Comparison of ENCODE assay signal across 18 cellular contexts in genomic region chr1:244598611-244599010, GRCh38. TPM values are rescaled to one million over a fixed set of nuclear protein-coding genes. Genes with fewer than 3 reads are reported as not detected.
DNase-seq lines count a peak whose midpoint lies in the region; ATAC-seq, FAIRE-seq and TF ChIP-seq lines count a peak whose summit lies in the region.
"Had no signal": no experiment of that assay in that cellular context is flagged by ENCODE, and none has a peak within 500 bp of the region (broad histone marks: within the 10 kb centered on the region; RNA-seq: fewer than 3 reads in every experiment).

No MANE protein-coding gene starts in this region.

- no peak overlapping the region for H3K23ac ChIP-seq in mesendoderm (ENCODE audit: low read length)

- H3K9me3 Mint-ChIP-seq in activated CD4-positive, alpha-beta T cell treated with anti-CD3 and anti-CD28 coated beads for 36 hours (ENCODE audit: low read depth): no peaks in the 10 kb centered on the region
- H3K9me3 Mint-ChIP-seq: CD8-positive, alpha-beta T cell; GM23338 had no signal

- WGBS in mesendoderm (ENCODE audit: extremely low coverage, insufficient coverage, low lambda C conversion rate): no CpG with 5 or more reads among the region's 5 CpGs

- no peaks in the 10 kb centered on the region for H3K36me3 ChIP-seq in mesendoderm (ENCODE audit: control insufficient read depth, insufficient read depth, low read length)

- H4K8ac ChIP-seq in mesendoderm (ENCODE audit: low read depth, low read length): no peak overlapping the region

- intact Hi-C loops in activated CD4-positive, alpha-beta T cell treated with anti-CD3 and anti-CD28 coated beads for 36 hours (cut with DNase I, micrococcal nuclease): loop anchor here in 1 of 2 experiments (10.0 kb wide), 1 partner anchor 1736 kb away; no protein-coding TSS in a partner anchor

- H3K79me1 ChIP-seq in mesendoderm (ENCODE audit: low read length): no peaks in the 10 kb centered on the region

- H3K27me3 Mint-ChIP-seq in activated CD4-positive, alpha-beta T cell treated with anti-CD3 and anti-CD28 coated beads for 36 hours: peaks cover 4% of the 10 kb centered on the region
- H3K27me3 Mint-ChIP-seq in T-helper 17 cell: peaks cover 46% of the 10 kb centered on the region

- H3K4me3 ChIP-seq in fibroblast of mammary gland (ENCODE audit: control insufficient read depth, low read depth, low read length) (no peak overlapping the region), mesendoderm (ENCODE audit: low read length) (no peak overlapping the region)
- H3K4me3 ChIP-seq: GM23338 had no signal

- H3K4me1 Mint-ChIP-seq in activated CD4-positive, alpha-beta T cell treated with anti-CD3 and anti-CD28 coated beads for 36 hours: peaks cover 23% of the 10 kb centered on the region
- peaks cover 17% of the 10 kb centered on the region for H3K4me1 Mint-ChIP-seq in T-helper 17 cell

- H3K36me3 Mint-ChIP-seq in activated CD4-positive, alpha-beta T cell treated with anti-CD3 and anti-CD28 coated beads for 36 hours (ENCODE audit: low read depth): no peaks in the 10 kb centered on the region
- H3K36me3 Mint-ChIP-seq in T-helper 17 cell (ENCODE audit: low read depth): peaks cover 4% of the 10 kb centered on the region
- H3K36me3 Mint-ChIP-seq: CD14-positive monocyte; CD8-positive, alpha-beta T cell had no signal

- CTCF ChIA-PET in activated CD4-positive, alpha-beta T cell treated with anti-CD3 and anti-CD28 coated beads for 36 hours (lab: Charles Lee): no interaction called here

- H3K4ac ChIP-seq in mesendoderm (ENCODE audit: low read depth, low read length): no peak overlapping the region

- H3K9me3 ChIP-seq in T-helper 17 cell (ENCODE audit: control insufficient read depth, low read length, poor library complexity, severe bottlenecking): no peaks in the 10 kb centered on the region

- H3K27me3 ChIP-seq in mesendoderm (ENCODE audit: insufficient read depth, low read length, poor library complexity): no peaks in the 10 kb centered on the region

- POLR2A ChIA-PET in activated CD4-positive, alpha-beta T cell treated with anti-CD3 and anti-CD28 coated beads for 36 hours (lab: Charles Lee): no interaction called here

- H4K5ac ChIP-seq in mesendoderm (ENCODE audit: low read length): no peak overlapping the region

- no peak overlapping the region for H3K4me2 ChIP-seq in mesendoderm (ENCODE audit: low read length)
- H3K4me2 ChIP-seq: GM23338 had no signal

- no peaks in the 10 kb centered on the region for H3K79me2 ChIP-seq in mesendoderm (ENCODE audit: control insufficient read depth, insufficient read depth, low read length)

- H2BK120ac ChIP-seq in mesendoderm (ENCODE audit: low read depth, low read length): no peak overlapping the region

- H2BK15ac ChIP-seq in mesendoderm (replicated peaks; ENCODE audit: low read depth): no peak overlapping the region

- TF ChIP-seq CTCF in fibroblast of mammary gland (conservative IDR thresholded peaks at IDR 0.05; ENCODE audit: control insufficient read depth, insufficient read depth, low read depth, low read length): no peak

- H3K9ac ChIP-seq in mesendoderm (ENCODE audit: low read length): no peak overlapping the region

- no peak overlapping the region for H3K27ac ChIP-seq in mesendoderm (ENCODE audit: low read depth, low read length)
- H3K27ac ChIP-seq: 22Rv1 had no signal

- peak overlapping the region; percentile 76 for H3K27ac Mint-ChIP-seq in activated CD4-positive, alpha-beta T cell treated with anti-CD3 and anti-CD28 coated beads for 36 hours
- peak overlapping the region; percentile 93 for H3K27ac Mint-ChIP-seq in T-helper 17 cell
- H3K27ac Mint-ChIP-seq: CD8-positive, alpha-beta T cell; GM23338 had no signal

- H3K4me3 Mint-ChIP-seq in activated CD4-positive, alpha-beta T cell treated with anti-CD3 and anti-CD28 coated beads for 36 hours: no peak overlapping the region
- no peak overlapping the region for H3K4me3 Mint-ChIP-seq in T-helper 17 cell
- H3K4me3 Mint-ChIP-seq: CD14-positive monocyte; CD8-positive, alpha-beta T cell; GM23338 had no signal

- no peak for ATAC-seq in activated CD4-positive, alpha-beta T cell treated with anti-CD3 and anti-CD28 coated beads for 36 hours
- ATAC-seq in T-helper 17 cell (no peak), GM18873 (IDR thresholded peaks at IDR 0.05; ENCODE audit: low FRiP score, unreplicated experiment) (no peak), GM21737 (IDR thresholded peaks at IDR 0.05; ENCODE audit: unreplicated experiment) (no peak)
- ATAC-seq: CD8-positive, alpha-beta T cell; GM23338 had no signal

- DNase-seq in activated CD4-positive, alpha-beta T cell treated with anti-CD3 and anti-CD28 coated beads for 36 hours: no peak
- DNase-seq in activated CD4-positive, alpha-beta T cell treated with anti-CD3 and anti-CD28 coated beads for 4 hours: no peak
- DNase-seq in T-helper 17 cell (no peak), fibroblast of mammary gland (ENCODE audit: low read depth) (peak; percentile 11), mesendoderm (peak; percentile 11), GM19239 (ENCODE audit: insufficient read length, low spot score) (no peak)
- DNase-seq: CD8-positive, alpha-beta T cell; COR-L47; DMS153; DMS79 treated with DMSO at 0.1 percent for 48 hours; GDM1; H7 had no signal

- H2BK5ac ChIP-seq in mesendoderm (ENCODE audit: low read length): no peak overlapping the region

- H3K4me1 ChIP-seq in mesendoderm (ENCODE audit: control insufficient read depth, low read depth, low read length): no peaks in the 10 kb centered on the region

- no peak overlapping the region for H3K18ac ChIP-seq in mesendoderm (ENCODE audit: low read length)

- no peak overlapping the region for H3K56ac ChIP-seq in mesendoderm (ENCODE audit: low read length)

- no peak for FAIRE-seq in GM19239 (lab: Jason Lieb, UNC)
- FAIRE-seq: D721Med had no signal

- H2AK5ac ChIP-seq in mesendoderm (ENCODE audit: low read length): no peak overlapping the region

RNA-seq across cellular contexts. Expression of gene DESI2, which starts 54.3 kb away (rescaled TPM):
- total RNA-seq in activated CD4-positive, alpha-beta T cell treated with anti-CD3 and anti-CD28 coated beads for 36 hours: 10 to 100 TPM; 24.5 to 26.0 TPM
- 10 to 100 TPM; 13.4 to 19.6 TPM for total RNA-seq in T-helper 17 cell
- 47.8 TPM for polyA plus RNA-seq in mesendoderm (2013, experiment 1 of 2)
- polyA plus RNA-seq in mesendoderm (2013, experiment 2 of 2): 49.1 TPM

Comparison
In these comparisons a context has a peak if more than half of its experiments do, and no peak if none do; other contexts are left out.
1. DNase-seq: peak in fibroblast of mammary gland (single experiment) and mesendoderm (single experiment); none in activated CD4-positive, alpha-beta T cell treated with anti-CD3 and anti-CD28 coated beads for 36 hours (single experiment), activated CD4-positive, alpha-beta T cell treated with anti-CD3 and anti-CD28 coated beads for 4 hours (0 of 2), T-helper 17 cell (0 of 3) and GM19239 (single experiment).